ENCODE assay signal across 8 cellular contexts in the genomic region with DNA sequence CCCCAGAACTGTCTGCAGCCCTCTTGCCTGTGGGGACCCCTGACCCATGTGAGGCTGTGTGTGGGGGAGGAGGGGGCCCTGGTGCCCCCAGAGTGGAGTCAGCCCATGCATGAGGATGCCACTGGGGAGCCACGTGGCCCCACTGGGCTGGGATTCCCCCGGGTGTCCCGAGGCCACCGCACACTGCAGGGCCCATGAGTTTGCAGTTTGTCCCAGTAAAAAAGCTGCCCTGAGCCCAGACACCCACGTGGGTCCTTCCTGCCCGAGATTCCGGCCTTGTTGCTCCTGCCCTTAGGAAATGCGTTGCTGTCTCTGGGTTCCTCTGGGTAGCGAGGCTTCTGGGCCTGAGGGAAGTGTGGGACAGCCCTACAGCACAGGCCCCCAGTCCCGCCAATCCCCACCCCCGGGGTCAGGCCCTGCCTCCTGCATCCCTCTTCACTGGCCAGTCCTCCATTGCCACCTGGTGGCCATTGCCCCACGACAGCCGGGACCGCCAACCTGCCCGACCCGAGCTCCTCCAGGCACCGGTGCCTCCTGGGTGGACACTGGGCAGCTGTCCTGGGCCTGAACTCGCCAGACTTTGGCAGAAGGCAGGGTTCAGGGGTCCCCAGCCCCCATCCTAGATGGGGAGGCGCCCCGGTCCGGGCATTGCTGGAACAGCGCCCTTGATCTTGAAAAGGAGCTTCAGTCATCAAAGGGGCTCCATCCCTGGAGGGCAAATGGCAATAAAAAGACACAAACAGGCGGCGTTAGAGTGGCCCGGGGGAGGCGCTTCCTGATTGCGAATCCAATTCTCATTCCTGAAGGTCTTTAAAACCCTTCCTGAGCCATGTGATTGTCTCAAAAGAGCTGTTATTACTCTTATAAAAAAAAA. TPM values are rescaled to one million over a fixed set of nuclear protein-coding genes. Genes with fewer than 3 reads are reported as not detected.
DNase-seq lines count a peak whose midpoint lies in the region; ATAC-seq and TF ChIP-seq lines count a peak whose summit lies in the region.

No MANE protein-coding gene starts in this region.

- no peaks in the 10 kb centered on the region for H3K36me3 Mint-ChIP-seq in HFFc6 (ENCODE audit: low read depth)
- H3K36me3 Mint-ChIP-seq in activated T-helper 2 cell treated with anti-CD3 and anti-CD28 coated beads, Interferon-gamma antibody, Interleukin-2, Interleukin-4, amounts not matched to agents 10 μg/mL and 5 μg/mL and 100 μg/mL, durations not matched to agents 14 hours and 24 hours and 36 hours (ENCODE audit: low read depth): no peaks in the 10 kb centered on the region

- no peaks in the 10 kb centered on the region for H3K9me3 Mint-ChIP-seq in HFFc6
- H3K9me3 Mint-ChIP-seq in activated T-helper 2 cell treated with anti-CD3 and anti-CD28 coated beads, Interferon-gamma antibody, Interleukin-2, Interleukin-4, amounts not matched to agents 10 μg/mL and 5 μg/mL and 100 μg/mL, durations not matched to agents 14 hours and 24 hours and 36 hours: no peaks in the 10 kb centered on the region

- 25 to 35% methylated on average over 13 to 27 of the region's 27 CpGs for WGBS in testis, 2 donors

- H3K4me2 ChIP-seq in BLaER1 treated with 17β-estradiol and CSF1 and Interleukin-3, amounts not matched to agents 10 nM and 100 nM: peak overlapping the region; percentile 76 to 99 (median 92)

- peaks cover 0 to 26% (median 0%) of the 10 kb centered on the region in 11 experiments; a peak in 4 of 22 replicates for H4K20me1 ChIP-seq in BLaER1 treated with 17β-estradiol and CSF1 and Interleukin-3, amounts not matched to agents 10 nM and 100 nM

- TF ChIP-seq CTCF in HFFc6 (IDR thresholded peaks at IDR 0.05): peak; percentile 88
- TF ChIP-seq CTCF in Peyer's patch (IDR thresholded peaks at IDR 0.05): peak; percentile 36 to 80 (median 64)
- peak; percentile 84 for TF ChIP-seq CTCF in foreskin fibroblast (IDR thresholded peaks at IDR 0.05; ENCODE audit: low read depth, low read length)
- TF ChIP-seq CTCF in testis (IDR thresholded peaks at IDR 0.05): peak; percentile 77 to 85 (median 80)

- H3K4me3 ChIP-seq in BLaER1 treated with 17β-estradiol and CSF1 and Interleukin-3, amounts not matched to agents 10 nM and 100 nM: peak overlapping the region in 6 of 10 experiments; percentile 12 to 44 (median 16); a peak in 9 of 20 replicates
- H3K4me3 ChIP-seq in Peyer's patch: no peak overlapping the region
- H3K4me3 ChIP-seq in foreskin fibroblast (ENCODE audit: low read depth in 1 of 2, low read length in 2 of 2): no peak overlapping the region
- H3K4me3 ChIP-seq in testis: no peak overlapping the region

- peaks cover 0 to 37% (median 0%) of the 10 kb centered on the region in 11 experiments; a peak in 5 of 22 replicates for H3K27me3 ChIP-seq in BLaER1 treated with 17β-estradiol and CSF1 and Interleukin-3, amounts not matched to agents 10 nM and 100 nM
- H3K27me3 ChIP-seq in Peyer's patch (no peaks in the 10 kb centered on the region), testis (no peaks in the 10 kb centered on the region)

- no peak overlapping the region for H3K4me3 Mint-ChIP-seq in HFFc6
- H3K4me3 Mint-ChIP-seq in activated T-helper 2 cell treated with anti-CD3 and anti-CD28 coated beads, Interferon-gamma antibody, Interleukin-2, Interleukin-4, amounts not matched to agents 10 μg/mL and 5 μg/mL and 100 μg/mL, durations not matched to agents 14 hours and 24 hours and 36 hours (ENCODE audit: low read depth): no peak overlapping the region

- peak overlapping the region; percentile 6 to 70 (median 49); a peak in 18 of 22 replicates for H3K9ac ChIP-seq in BLaER1 treated with 17β-estradiol and CSF1 and Interleukin-3, amounts not matched to agents 10 nM and 100 nM

- TF ChIP-seq POLR2A in Peyer's patch (IDR thresholded peaks at IDR 0.05) (no peak), testis (IDR thresholded peaks at IDR 0.05) (no peak)

- peak overlapping the region in 9 of 11 experiments; percentile 22 to 79 (median 63); a peak in 17 of 22 replicates for H3K27ac ChIP-seq in BLaER1 treated with 17β-estradiol and CSF1 and Interleukin-3, amounts not matched to agents 10 nM and 100 nM
- H3K27ac ChIP-seq in Peyer's patch: no peak overlapping the region
- H3K27ac ChIP-seq in testis: no peak overlapping the region

- no peak overlapping the region for H3K27ac Mint-ChIP-seq in HFFc6
- no peak overlapping the region for H3K27ac Mint-ChIP-seq in activated T-helper 2 cell treated with anti-CD3 and anti-CD28 coated beads, Interferon-gamma antibody, Interleukin-2, Interleukin-4, amounts not matched to agents 10 μg/mL and 5 μg/mL and 100 μg/mL, durations not matched to agents 14 hours and 24 hours and 36 hours

- peak; percentile 26 for DNase-seq in HFFc6
- peak; percentile 46 to 80 (median 76) for DNase-seq in Peyer's patch
- peak; percentile 41 for DNase-seq in activated T-helper 2 cell treated with anti-CD3 and anti-CD28 coated beads, Interferon-gamma antibody, Interleukin-2, Interleukin-4, amounts not matched to agents 10 μg/mL and 5 μg/mL and 100 μg/mL, durations not matched to agents 14 hours and 24 hours and 36 hours (ENCODE audit: low spot score)
- DNase-seq in foreskin fibroblast: peak; percentile 32 to 73
- peak; percentile 22 for DNase-seq in occipital lobe (lab: John Stamatoyannopoulos, UW)
- DNase-seq in testis: peak; percentile 85

- peaks cover 33 to 77% (median 74%) of the 10 kb centered on the region in 10 experiments for H3K4me1 ChIP-seq in BLaER1 treated with 17β-estradiol and CSF1 and Interleukin-3, amounts not matched to agents 10 nM and 100 nM
- H3K4me1 ChIP-seq in Peyer's patch (peaks cover 0 to 4% (median 0%) of the 10 kb centered on the region in 4 donors), testis (peaks cover 3% of the 10 kb centered on the region)

- intact Hi-C loops in activated T-helper 2 cell treated with anti-CD3 and anti-CD28 coated beads, Interferon-gamma antibody, Interleukin-2, Interleukin-4, amounts not matched to agents 10 μg/mL and 5 μg/mL and 100 μg/mL, durations not matched to agents 14 hours and 24 hours and 36 hours (cut with micrococcal nuclease): loop anchor here (5.0 kb wide), 1 partner anchor 427 kb away; the partner anchor contains the start of gene KIF26A
- intact Hi-C loops in testis (cut with DNase I; ENCODE audit: low total_unique reads): loop anchor here (5.0 kb wide), 1 partner anchor 427 kb away; the partner anchor contains the start of gene KIF26A

- H3K27me3 Mint-ChIP-seq in HFFc6 (ENCODE audit: insufficient read depth): peaks cover 19% of the 10 kb centered on the region
- no peaks in the 10 kb centered on the region for H3K27me3 Mint-ChIP-seq in activated T-helper 2 cell treated with anti-CD3 and anti-CD28 coated beads, Interferon-gamma antibody, Interleukin-2, Interleukin-4, amounts not matched to agents 10 μg/mL and 5 μg/mL and 100 μg/mL, durations not matched to agents 14 hours and 24 hours and 36 hours (ENCODE audit: low read depth)

- no peaks in the 10 kb centered on the region for H3K4me1 Mint-ChIP-seq in HFFc6 (ENCODE audit: low read depth)
- no peaks in the 10 kb centered on the region for H3K4me1 Mint-ChIP-seq in activated T-helper 2 cell treated with anti-CD3 and anti-CD28 coated beads, Interferon-gamma antibody, Interleukin-2, Interleukin-4, amounts not matched to agents 10 μg/mL and 5 μg/mL and 100 μg/mL, durations not matched to agents 14 hours and 24 hours and 36 hours (ENCODE audit: low read depth)

- no peaks in the 10 kb centered on the region for H3K36me3 ChIP-seq in BLaER1 treated with 17β-estradiol and CSF1 and Interleukin-3, amounts not matched to agents 10 nM and 100 nM
- H3K36me3 ChIP-seq in Peyer's patch (no peaks in the 10 kb centered on the region), testis (ENCODE audit: low read depth, missing control alignments) (no peaks in the 10 kb centered on the region)

- ATAC-seq in GM18867 (IDR thresholded peaks at IDR 0.05; ENCODE audit: unreplicated experiment): no peak

- H3K9me3 ChIP-seq in BLaER1 treated with 17β-estradiol and CSF1 and Interleukin-3, amounts not matched to agents 10 nM and 100 nM (replicated peaks in 1 of 11): no peaks in the 10 kb centered on the region
- H3K9me3 ChIP-seq in Peyer's patch: no peaks in the 10 kb centered on the region
- no peaks in the 10 kb centered on the region for H3K9me3 ChIP-seq in testis

RNA-seq across cellular contexts. Expression of gene C14orf180, which starts 15.6 kb away (rescaled TPM):
- not detected for total RNA-seq in HFFc6 (2021; fragmentation: NEBNext Ultra II Directional; extraction: Animal tissue kit (Norgen Biotek cat#: 25700))
- total RNA-seq in Peyer's patch (under 1 TPM in 1 of 4 donors, not detected in 3; 0.70 TPM), occipital lobe (not detected), testis (under 1 TPM in 1 of 2 donors, not detected in 1; 0.16 TPM)
- not detected in 2 replicates for total RNA-seq in activated T-helper 2 cell treated with anti-CD3 and anti-CD28 coated beads, Interferon-gamma antibody, Interleukin-2, Interleukin-4, amounts not matched to agents 10 μg/mL and 5 μg/mL and 100 μg/mL, durations not matched to agents 14 hours and 24 hours and 36 hours
- 0.86 TPM for polyA plus RNA-seq in testis (ENCODE audit: insufficient read depth, low read depth, low replicate concordance)

RNA-seq across cellular contexts. Expression of gene TMEM179, which starts 40.6 kb away (rescaled TPM):
- not detected for total RNA-seq in HFFc6 (2021; fragmentation: NEBNext Ultra II Directional; extraction: Animal tissue kit (Norgen Biotek cat#: 25700))
- total RNA-seq in Peyer's patch: 1 to 10 TPM in 2 of 4 donors, under 1 TPM in 1, not detected in 1; 0.54 to 3.1 (median 1.7) TPM
- 0.18 and 0.30 TPM in 2 replicates for total RNA-seq in activated T-helper 2 cell treated with anti-CD3 and anti-CD28 coated beads, Interferon-gamma antibody, Interleukin-2, Interleukin-4, amounts not matched to agents 10 μg/mL and 5 μg/mL and 100 μg/mL, durations not matched to agents 14 hours and 24 hours and 36 hours
- 29.2 TPM for total RNA-seq in occipital lobe
- total RNA-seq in testis: 10 to 100 TPM in 1 of 2 donors, 1 to 10 TPM in 1; 9.8 to 12.1 TPM
- 4.9 TPM for polyA plus RNA-seq in testis (ENCODE audit: insufficient read depth, low read depth, low replicate concordance)

Comparison
In these comparisons a context has a peak if more than half of its experiments do, and no peak if none do; other contexts are left out.
1. H3K27ac ChIP-seq: peak in BLaER1 treated with 17β-estradiol and CSF1 and Interleukin-3, amounts not matched to agents 10 nM and 100 nM (9 of 11); none in Peyer's patch (0 of 4) and testis (0 of 2).
2. H3K4me3 ChIP-seq: peak in BLaER1 treated with 17β-estradiol and CSF1 and Interleukin-3, amounts not matched to agents 10 nM and 100 nM (6 of 10); none in Peyer's patch (0 of 4), foreskin fibroblast (0 of 2) and testis (0 of 2).
3. DNase-seq: peak in every context shown above with its lines; median percentile 85 in testis; 76 in Peyer's patch; 52 in foreskin fibroblast; 41 in activated T-helper 2 cell treated with anti-CD3 and anti-CD28 coated beads, Interferon-gamma antibody, Interleukin-2, Interleukin-4, amounts not matched to agents 10 μg/mL and 5 μg/mL and 100 μg/mL, durations not matched to agents 14 hours and 24 hours and 36 hours; 26 in HFFc6; 22 in occipital lobe.
4. Peak in every context shown above with its lines, with median percentiles within 50 percentile points of each other: CTCF ChIP-seq.